Comparison of ENCODE assay signal across 9 cellular contexts in genomic region chrX:139930923-139931645, GRCh38. TPM values are rescaled to one million over a fixed set of nuclear protein-coding genes. Genes with fewer than 3 reads are reported as not detected.
DNase-seq lines count a peak whose midpoint lies in the region; ATAC-seq, FAIRE-seq and TF ChIP-seq lines count a peak whose summit lies in the region.
"Had no signal": no experiment of that assay in that cellular context is flagged by ENCODE, and none has a peak within 500 bp of the region (broad histone marks: within the 10 kb centered on the region; RNA-seq: fewer than 3 reads in every experiment).

No MANE protein-coding gene starts in this region.

- no peak for TF ChIP-seq CTCF in progenitor cell of endocrine pancreas (IDR thresholded peaks at IDR 0.05; ENCODE audit: unreplicated experiment)

- peaks cover 19% of the 10 kb centered on the region for H3K4me1 Mint-ChIP-seq in progenitor cell of endocrine pancreas (ENCODE audit: low read depth)

- H3K9me3 Mint-ChIP-seq in progenitor cell of endocrine pancreas (ENCODE audit: low read depth): no peaks in the 10 kb centered on the region

- ATAC-seq in Right ventricle myocardium superior (ENCODE audit: poor library complexity) (no peak), HG03045 (IDR thresholded peaks at IDR 0.05; ENCODE audit: unreplicated experiment) (no peak)

- no peak for DNase-seq in GM12891 (ENCODE audit: insufficient read length, low spot score)
- DNase-seq in NCI-H2107 treated with DMSO at 0.1 percent for 48 hours (lab: John Stamatoyannopoulos, UW; ENCODE audit: unreplicated experiment): peak; percentile 39
- DNase-seq in activated effector memory CD4-positive, alpha-beta T cell treated with anti-CD3 and anti-CD28 coated beads, Interleukin-2, amount 50 U/mL, for 16 hours: peak; percentile 66
- peak; percentile 46 for DNase-seq in Right ventricle myocardium superior
- DNase-seq in progenitor cell of endocrine pancreas (ENCODE audit: low spot score, unreplicated experiment): peak; percentile 10
- no peak for DNase-seq in NK-92 treated with Interleukin-12 subunit alpha and Interleukin-12 subunit beta, amount 100 ng/mL, for 24 hours (lab: John Stamatoyannopoulos, UW)
- DNase-seq in effector CD8-positive, alpha-beta T cell (lab: John Stamatoyannopoulos, UW): no peak

- peak overlapping the region; percentile 79 for H3K27ac Mint-ChIP-seq in progenitor cell of endocrine pancreas

- intact Hi-C loops in Right ventricle myocardium superior (cut with DNase I): no loop called here

- peak overlapping the region; percentile 83 for H3K4me3 Mint-ChIP-seq in progenitor cell of endocrine pancreas (ENCODE audit: low read depth)

- no peaks in the 10 kb centered on the region for H3K27me3 Mint-ChIP-seq in progenitor cell of endocrine pancreas

- no peaks in the 10 kb centered on the region for H3K36me3 Mint-ChIP-seq in progenitor cell of endocrine pancreas (ENCODE audit: insufficient read depth)

- peak; percentile 90 for FAIRE-seq in GM12891 (lab: Jason Lieb, UNC)

- TF ChIP-seq POLR2A in GM12891 (IDR thresholded peaks at IDR 0.05; ENCODE audit: low read depth, low read length): no peak

TF ChIP-seq in GM12891, 5 proteins besides CTCF, POLR2A, EP300 and RAD21:
- TF ChIP-seq POLR2AphosphoS5 (IDR thresholded peaks at IDR 0.05; ENCODE audit: low read depth, low read length) (no peak), PAX5 (IDR thresholded peaks at IDR 0.05; ENCODE audit: insufficient read depth, low read length, severe bottlenecking) (no peak), SPI1 (IDR thresholded peaks at IDR 0.05; ENCODE audit: low read depth, low read length) (no peak), POU2F2 (IDR thresholded peaks at IDR 0.05; ENCODE audit: low read depth, low read length) (no peak), TAF1 (IDR thresholded peaks at IDR 0.05; ENCODE audit: low read depth, low read length) (no peak)

RNA-seq across cellular contexts. Expression of gene ATP11C, which starts 1.8 kb away (rescaled TPM):
- 10.2 TPM for polyA plus RNA-seq in GM12891 (2012; ENCODE audit: low read depth, missing spikeins)
- 3.1 TPM for total RNA-seq in Right ventricle myocardium superior
- 36.5 and 38.3 TPM in 2 replicates for total RNA-seq in progenitor cell of endocrine pancreas

RNA-seq across cellular contexts. Expression of gene CXorf66, which starts 34.2 kb away (rescaled TPM):
- polyA plus RNA-seq in GM12891 (2012; ENCODE audit: low read depth, missing spikeins): not detected
- not detected for total RNA-seq in Right ventricle myocardium superior
- not detected in 2 replicates for total RNA-seq in progenitor cell of endocrine pancreas
- total RNA-seq: activated CD8-positive, alpha-beta memory T cell treated with anti-CD3 and anti-CD28 coated beads for 36 hours had no signal

Comparison
In these comparisons a context has a peak if more than half of its experiments do, and no peak if none do; other contexts are left out.
1. DNase-seq: peak in NCI-H2107 treated with DMSO at 0.1 percent for 48 hours (single experiment), activated effector memory CD4-positive, alpha-beta T cell treated with anti-CD3 and anti-CD28 coated beads, Interleukin-2, amount 50 U/mL, for 16 hours (single experiment), Right ventricle myocardium superior (single experiment) and progenitor cell of endocrine pancreas (single experiment); none in GM12891 (single experiment), NK-92 treated with Interleukin-12 subunit alpha and Interleukin-12 subunit beta, amount 100 ng/mL, for 24 hours (single experiment) and effector CD8-positive, alpha-beta T cell (single experiment).